ENCODE assay signal across 12 cellular contexts in genomic region chr16:50861926-50862325, GRCh38.
A peak's percentile ranks its signal among the peaks of the same experiment; 100 is the strongest.
DNase-seq lines count a peak whose midpoint lies in the region; ATAC-seq, FAIRE-seq and TF ChIP-seq lines count a peak whose summit lies in the region.
"Had no signal": no experiment of that assay in that cellular context is flagged by ENCODE, and none has a peak within 500 bp of the region (broad histone marks: within the 10 kb centered on the region; RNA-seq: fewer than 3 reads in every experiment).

No MANE protein-coding gene starts in this region.

- ATAC-seq in CD8-positive, alpha-beta T cell: no peak
- no peak for ATAC-seq in HG03175 (IDR thresholded peaks at IDR 0.05; ENCODE audit: unreplicated experiment)
- ATAC-seq: esophagus mucosa; naive thymus-derived CD4-positive, alpha-beta T cell had no signal

- no peak for TF ChIP-seq POLR2A in tibial nerve (IDR thresholded peaks at IDR 0.05)

- peaks cover 9% of the 10 kb centered on the region for H3K27me3 Mint-ChIP-seq in HFFc6 (ENCODE audit: insufficient read depth)
- H3K27me3 Mint-ChIP-seq in astrocyte (ENCODE audit: low read depth, unreplicated experiment): peaks cover 12% of the 10 kb centered on the region
- H3K27me3 Mint-ChIP-seq in CD8-positive, alpha-beta T cell (ENCODE audit: low read depth): peaks cover 13% of the 10 kb centered on the region

- no peak overlapping the region for H3K4me3 Mint-ChIP-seq in HFFc6
- no peak overlapping the region for H3K4me3 Mint-ChIP-seq in astrocyte (ENCODE audit: unreplicated experiment)
- no peak overlapping the region for H3K4me3 Mint-ChIP-seq in CD8-positive, alpha-beta T cell
- H3K4me3 Mint-ChIP-seq: naive thymus-derived CD4-positive, alpha-beta T cell had no signal

- H3K9me3 Mint-ChIP-seq in HFFc6 (no peaks in the 10 kb centered on the region), astrocyte (ENCODE audit: unreplicated experiment) (peaks cover 2% of the 10 kb centered on the region)
- H3K9me3 Mint-ChIP-seq in CD8-positive, alpha-beta T cell: no peaks in the 10 kb centered on the region
- H3K9me3 Mint-ChIP-seq: naive thymus-derived CD4-positive, alpha-beta T cell had no signal

- H3K36me3 ChIP-seq in astrocyte (ENCODE audit: insufficient read depth, low read length): no peaks in the 10 kb centered on the region
- no peaks in the 10 kb centered on the region for H3K36me3 ChIP-seq in tibial nerve
- H3K36me3 ChIP-seq in CD8-positive, alpha-beta T cell (ENCODE audit: insufficient read depth, low read length): no peaks in the 10 kb centered on the region

- FAIRE-seq in astrocyte (lab: Jason Lieb, UNC): no peak

- peaks cover 17% of the 10 kb centered on the region for H3K4me1 ChIP-seq in astrocyte (ENCODE audit: insufficient read depth, low read length)
- H3K4me1 ChIP-seq in tibial nerve: peaks cover 0 to 12% (median 3%) of the 10 kb centered on the region in 4 donors
- no peaks in the 10 kb centered on the region for H3K4me1 ChIP-seq in CD8-positive, alpha-beta T cell (ENCODE audit: insufficient read depth, low read length)

- H2AFZ ChIP-seq in astrocyte (ENCODE audit: low read depth, low read length): peak overlapping the region; percentile 15

- H3K27ac ChIP-seq in astrocyte (ENCODE audit: low read depth, low read length) (peak overlapping the region; percentile 65), tibial nerve (peak overlapping the region in 2 of 4 donors; percentile 68 to 84)
- H3K27ac ChIP-seq in CD8-positive, alpha-beta T cell (ENCODE audit: low read depth, low read length): no peak overlapping the region

- H3K9me3 ChIP-seq in astrocyte (ENCODE audit: insufficient read depth, low read depth, low read length) (no peaks in the 10 kb centered on the region), tibial nerve (peaks cover 0 to 2% (median 0%) of the 10 kb centered on the region in 4 donors)
- no peaks in the 10 kb centered on the region for H3K9me3 ChIP-seq in CD8-positive, alpha-beta T cell (ENCODE audit: low read length)

- intact Hi-C loops in CD8-positive, alpha-beta T cell (cut with DNase I, micrococcal nuclease): no loop called here

- H3K4me1 Mint-ChIP-seq in HFFc6 (ENCODE audit: low read depth) (peaks cover 10% of the 10 kb centered on the region), astrocyte (ENCODE audit: low read depth, unreplicated experiment) (peaks cover 17% of the 10 kb centered on the region)
- no peaks in the 10 kb centered on the region for H3K4me1 Mint-ChIP-seq in CD8-positive, alpha-beta T cell (ENCODE audit: low read depth)

- DNase-seq in A172 (ENCODE audit: low spot score) (peak; percentile 84), HFFc6 (peak; percentile 8), astrocyte (ENCODE audit: low read depth) (peak; percentile 86), globus pallidus (ENCODE audit: low spot score) (peak; percentile 53), epidermal melanocyte (ENCODE audit: insufficient read length, low spot score) (no peak), tibial nerve (ENCODE audit: low spot score in 2 of 2) (no peak)
- DNase-seq in CD8-positive, alpha-beta T cell: no peak
- DNase-seq: activated T-cell treated with anti-CD3 and anti-CD28 coated beads for 4 hours; naive thymus-derived CD4-positive, alpha-beta T cell had no signal

- H3K27me3 ChIP-seq in astrocyte (ENCODE audit: insufficient read depth, low read length) (no peaks in the 10 kb centered on the region), tibial nerve (no peaks in the 10 kb centered on the region)
- H3K27me3 ChIP-seq in CD8-positive, alpha-beta T cell (ENCODE audit: insufficient read depth, low read length): no peaks in the 10 kb centered on the region

- no peak for TF ChIP-seq EP300 in tibial nerve (IDR thresholded peaks at IDR 0.05)

- H3K4me3 ChIP-seq in astrocyte (ENCODE audit: insufficient read depth, low read depth, low read length) (no peak overlapping the region), tibial nerve (no peak overlapping the region)
- H3K4me3 ChIP-seq in CD8-positive, alpha-beta T cell (ENCODE audit: low read depth, low read length): no peak overlapping the region

- WGBS in tibial nerve, 2 donors: 22 to 27% methylated on average over 3 of the region's 3 CpGs

- peak overlapping the region; percentile 46 for H3K9ac ChIP-seq in astrocyte (ENCODE audit: low read length)

- no peaks in the 10 kb centered on the region for H4K20me1 ChIP-seq in astrocyte (ENCODE audit: insufficient read depth, low read length)

- TF ChIP-seq CTCF in HFFc6 (IDR thresholded peaks at IDR 0.05) (no peak), astrocyte (IDR thresholded peaks at IDR 0.05; ENCODE audit: insufficient read depth, low read depth, low read length) (no peak), tibial nerve (IDR thresholded peaks at IDR 0.05) (no peak)
- no peak for TF ChIP-seq CTCF in CD8-positive, alpha-beta T cell (IDR thresholded peaks at IDR 0.05)

- H3K79me2 ChIP-seq in astrocyte (ENCODE audit: insufficient read depth, low read length): no peaks in the 10 kb centered on the region

- H3K36me3 Mint-ChIP-seq in HFFc6 (ENCODE audit: low read depth) (no peaks in the 10 kb centered on the region), astrocyte (ENCODE audit: low read depth, unreplicated experiment) (no peaks in the 10 kb centered on the region)
- no peaks in the 10 kb centered on the region for H3K36me3 Mint-ChIP-seq in CD8-positive, alpha-beta T cell
- H3K36me3 Mint-ChIP-seq: brain; naive thymus-derived CD4-positive, alpha-beta T cell had no signal

- H3K4me2 ChIP-seq in astrocyte (ENCODE audit: low read length): peak overlapping the region; percentile 71

- CTCF ChIA-PET in CD8-positive, alpha-beta T cell (lab: Charles Lee): interaction anchor here (0.9 kb wide), 1 partner anchor 10 kb away, joined by 3 read pairs; no protein-coding TSS in a partner anchor

- H3K27ac Mint-ChIP-seq in HFFc6 (no peak overlapping the region), astrocyte (ENCODE audit: unreplicated experiment) (peak overlapping the region; percentile 31)
- H3K27ac Mint-ChIP-seq in CD8-positive, alpha-beta T cell: no peak overlapping the region
- H3K27ac Mint-ChIP-seq: naive thymus-derived CD4-positive, alpha-beta T cell had no signal

- POLR2A ChIA-PET in CD8-positive, alpha-beta T cell (lab: Charles Lee): no interaction called here

Comparison
In these comparisons a context has a peak if more than half of its experiments do, and no peak if none do; other contexts are left out.
1. DNase-seq: peak in A172 (single experiment), HFFc6 (single experiment), astrocyte (single experiment) and globus pallidus (single experiment); none in epidermal melanocyte (single experiment), tibial nerve (0 of 2) and CD8-positive, alpha-beta T cell (0 of 7).